ENCODE assay signal across 15 cellular contexts in the genomic region with DNA sequence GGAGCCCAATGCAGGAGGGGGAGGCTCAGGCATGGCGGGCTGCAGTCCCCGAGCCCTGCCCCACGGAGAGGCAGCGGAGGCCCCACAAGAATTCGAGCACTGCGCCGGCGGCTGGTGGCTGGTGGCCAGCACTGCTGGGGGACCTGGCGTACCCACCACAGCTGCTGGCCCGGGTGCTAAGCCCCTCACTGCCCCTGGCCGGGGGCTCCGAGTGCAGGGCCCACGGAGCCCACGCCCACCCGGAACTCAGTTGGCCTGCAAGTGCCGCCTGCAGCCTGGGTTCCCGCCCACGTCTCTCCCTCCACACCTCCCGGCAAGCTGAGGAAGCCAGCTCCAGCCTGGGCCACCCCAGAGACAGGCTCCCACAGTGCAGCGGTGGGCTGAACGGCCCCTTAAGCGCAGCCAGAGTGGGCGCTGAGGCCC.
"Had no signal": no experiment of that assay in that cellular context is flagged by ENCODE, and none has a peak within 500 bp of the region (broad histone marks: within the 10 kb centered on the region; RNA-seq: fewer than 3 reads in every experiment).

No MANE protein-coding gene starts in this region.

- H3K27me3 ChIP-seq: hepatocyte, pancreas, thyroid gland, uterus had no signal

- H3K27ac ChIP-seq: coronary artery, hepatocyte, pancreas, thyroid gland, uterus had no signal

- H3K4me3 ChIP-seq: coronary artery, hepatocyte, pancreas, thyroid gland, uterus had no signal

- DNase-seq: effector CD4-positive, alpha-beta T cell; endodermal cell; erythroblast; foreskin melanocyte; head of caudate nucleus; left colon; natural killer cell; nucleus accumbens; stimulated activated naive CD4-positive, alpha-beta T cell; thyroid gland; uterus had no signal

- H3K9me3 ChIP-seq: pancreas, thyroid gland, uterus had no signal

- ATAC-seq: left colon, natural killer cell, pancreas, sciatic nerve had no signal

- H3K36me3 ChIP-seq: pancreas, thyroid gland, uterus had no signal

- H3K4me1 ChIP-seq: pancreas, thyroid gland, uterus had no signal
